Comparison of ENCODE assay signal across 1 cellular context in the genomic region with DNA sequence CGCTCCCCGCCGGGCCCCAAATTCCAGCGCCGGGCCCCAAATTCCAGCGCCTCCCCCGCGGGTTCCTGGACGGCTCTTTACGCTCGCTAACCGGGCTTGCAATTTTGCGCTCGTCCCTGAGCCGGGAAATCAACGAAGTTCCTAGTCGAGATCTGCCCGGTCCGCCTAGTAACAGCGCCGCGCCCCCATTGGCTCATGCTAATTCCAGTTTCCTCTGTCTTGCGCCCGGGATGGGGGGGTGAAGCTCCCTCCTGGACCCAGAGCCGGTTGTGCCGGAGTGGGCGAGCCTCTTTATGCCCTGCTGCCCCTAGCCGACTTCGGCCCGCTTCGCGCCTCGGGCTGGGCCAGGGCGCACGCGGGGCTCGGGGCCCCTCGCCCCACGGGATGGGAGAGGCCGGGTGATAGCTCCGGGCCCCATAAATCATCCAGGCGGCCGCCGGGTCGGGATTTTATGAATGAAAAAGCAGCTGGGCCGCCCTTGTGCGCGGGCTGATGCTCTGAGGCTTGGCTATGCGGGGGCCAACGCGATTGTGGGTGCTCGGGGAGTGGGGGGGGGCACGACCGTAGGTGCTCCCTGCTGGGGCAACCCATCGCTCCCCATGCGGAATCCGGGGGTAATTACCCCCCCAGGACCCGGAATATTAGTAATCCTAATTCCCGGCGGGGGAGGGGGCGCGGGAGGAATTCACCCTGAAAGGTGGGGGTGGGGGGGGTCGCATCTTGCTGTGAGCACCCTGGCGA.
TF ChIP-seq lines count a peak whose summit lies in the region.

No MANE protein-coding gene starts in this region.

TF ChIP-seq in HepG2, 621 proteins besides CTCF, POLR2A, EP300 and RAD21 (continued from another document and continues in another):
- TF ChIP-seq, protein P1, sequence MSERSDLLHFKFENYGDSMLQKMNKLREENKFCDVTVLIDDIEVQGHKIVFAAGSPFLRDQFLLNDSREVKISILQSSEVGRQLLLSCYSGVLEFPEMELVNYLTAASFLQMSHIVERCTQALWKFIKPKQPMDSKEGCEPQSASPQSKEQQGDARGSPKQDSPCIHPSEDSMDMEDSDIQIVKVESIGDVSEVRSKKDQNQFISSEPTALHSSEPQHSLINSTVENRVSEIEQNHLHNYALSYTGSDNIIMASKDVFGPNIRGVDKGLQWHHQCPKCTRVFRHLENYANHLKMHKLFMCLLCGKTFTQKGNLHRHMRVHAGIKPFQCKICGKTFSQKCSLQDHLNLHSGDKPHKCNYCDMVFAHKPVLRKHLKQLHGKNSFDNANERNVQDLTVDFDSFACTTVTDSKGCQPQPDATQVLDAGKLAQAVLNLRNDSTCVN (CRISPR knock-in tag; IDR thresholded peaks at IDR 0.05; ENCODE audit: borderline replicate concordance): peak; percentile 34; the same call in 1 of the 2 replicates
- TF ChIP-seq SP5 (CRISPR knock-in tag; IDR thresholded peaks at IDR 0.05; ENCODE audit: borderline replicate concordance, low read depth) (no peak), GFI1 (CRISPR knock-in tag; IDR thresholded peaks at IDR 0.05; ENCODE audit: borderline replicate concordance) (peak; percentile 64; the same call in 1 of the 2 replicates), GZF1 (CRISPR knock-in tag; IDR thresholded peaks at IDR 0.05) (no peak), EHMT2 (IDR thresholded peaks at IDR 0.05; ENCODE audit: borderline replicate concordance, low read depth, low read length) (no peak), SOX6 (IDR thresholded peaks at IDR 0.05) (no peak), SOX6 (CRISPR knock-in tag; IDR thresholded peaks at IDR 0.05) (peak; percentile 58; the same call in 1 of the 2 replicates), IRX3 (CRISPR knock-in tag; IDR thresholded peaks at IDR 0.05; ENCODE audit: borderline replicate concordance, low read depth) (no peak), ELF1 (CRISPR knock-in tag; IDR thresholded peaks at IDR 0.05) (peak; percentile 39; the same call in 1 of the 2 replicates), MTF1 (CRISPR knock-in tag; IDR thresholded peaks at IDR 0.05) (no peak), SCMH1 (CRISPR knock-in tag; IDR thresholded peaks at IDR 0.05; ENCODE audit: borderline replicate concordance) (no peak), KLF12 (CRISPR knock-in tag; IDR thresholded peaks at IDR 0.05; ENCODE audit: borderline replicate concordance) (peak; percentile 52; the same call in 1 of the 2 replicates), PRPF4 (IDR thresholded peaks at IDR 0.05; ENCODE audit: low read depth, low read length, poor library complexity, severe bottlenecking) (no peak), RFXANK (CRISPR knock-in tag; IDR thresholded peaks at IDR 0.05) (peak; percentile 97), ZNF772 (CRISPR knock-in tag; IDR thresholded peaks at IDR 0.05) (no peak), ZNF619 (CRISPR knock-in tag; IDR thresholded peaks at IDR 0.05) (no peak), ZNF530 (CRISPR knock-in tag; IDR thresholded peaks at IDR 0.05; ENCODE audit: low read depth) (no peak), ZNF781 (CRISPR knock-in tag; IDR thresholded peaks at IDR 0.05; ENCODE audit: borderline replicate concordance, not compliant biosample characterization) (no peak), CAMTA2 (CRISPR knock-in tag; IDR thresholded peaks at IDR 0.05; ENCODE audit: borderline replicate concordance) (no peak), ZNF678 (CRISPR knock-in tag; IDR thresholded peaks at IDR 0.05) (no peak), MEIS2 (CRISPR knock-in tag; IDR thresholded peaks at IDR 0.05) (0 out of 2 replicates have a peak, but pooled peaks have one; percentile 27), CHD4 (IDR thresholded peaks at IDR 0.05; ENCODE audit: borderline replicate concordance, low read length) (no peak)
- TF ChIP-seq, protein P2, sequence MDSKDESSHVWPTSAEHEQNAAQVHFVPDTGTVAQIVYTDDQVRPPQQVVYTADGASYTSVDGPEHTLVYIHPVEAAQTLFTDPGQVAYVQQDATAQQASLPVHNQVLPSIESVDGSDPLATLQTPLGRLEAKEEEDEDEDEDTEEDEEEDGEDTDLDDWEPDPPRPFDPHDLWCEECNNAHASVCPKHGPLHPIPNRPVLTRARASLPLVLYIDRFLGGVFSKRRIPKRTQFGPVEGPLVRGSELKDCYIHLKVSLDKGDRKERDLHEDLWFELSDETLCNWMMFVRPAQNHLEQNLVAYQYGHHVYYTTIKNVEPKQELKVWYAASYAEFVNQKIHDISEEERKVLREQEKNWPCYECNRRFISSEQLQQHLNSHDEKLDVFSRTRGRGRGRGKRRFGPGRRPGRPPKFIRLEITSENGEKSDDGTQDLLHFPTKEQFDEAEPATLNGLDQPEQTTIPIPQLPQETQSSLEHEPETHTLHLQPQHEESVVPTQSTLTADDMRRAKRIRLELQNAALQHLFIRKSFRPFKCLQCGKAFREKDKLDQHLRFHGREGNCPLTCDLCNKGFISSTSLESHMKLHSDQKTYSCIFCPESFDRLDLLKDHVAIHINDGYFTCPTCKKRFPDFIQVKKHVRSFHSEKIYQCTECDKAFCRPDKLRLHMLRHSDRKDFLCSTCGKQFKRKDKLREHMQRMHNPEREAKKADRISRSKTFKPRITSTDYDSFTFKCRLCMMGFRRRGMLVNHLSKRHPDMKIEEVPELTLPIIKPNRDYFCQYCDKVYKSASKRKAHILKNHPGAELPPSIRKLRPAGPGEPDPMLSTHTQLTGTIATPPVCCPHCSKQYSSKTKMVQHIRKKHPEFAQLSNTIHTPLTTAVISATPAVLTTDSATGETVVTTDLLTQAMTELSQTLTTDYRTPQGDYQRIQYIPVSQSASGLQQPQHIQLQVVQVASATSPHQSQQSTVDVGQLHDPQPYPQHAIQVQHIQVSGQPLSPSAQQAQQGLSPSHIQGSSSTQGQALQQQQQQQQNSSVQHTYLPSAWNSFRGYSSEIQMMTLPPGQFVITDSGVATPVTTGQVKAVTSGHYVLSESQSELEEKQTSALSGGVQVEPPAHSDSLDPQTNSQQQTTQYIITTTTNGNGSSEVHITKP (CRISPR knock-in tag; IDR thresholded peaks at IDR 0.05; ENCODE audit: low read depth): 0 out of 2 replicates have a peak, but pooled peaks have one; percentile 37
- TF ChIP-seq, protein P3, sequence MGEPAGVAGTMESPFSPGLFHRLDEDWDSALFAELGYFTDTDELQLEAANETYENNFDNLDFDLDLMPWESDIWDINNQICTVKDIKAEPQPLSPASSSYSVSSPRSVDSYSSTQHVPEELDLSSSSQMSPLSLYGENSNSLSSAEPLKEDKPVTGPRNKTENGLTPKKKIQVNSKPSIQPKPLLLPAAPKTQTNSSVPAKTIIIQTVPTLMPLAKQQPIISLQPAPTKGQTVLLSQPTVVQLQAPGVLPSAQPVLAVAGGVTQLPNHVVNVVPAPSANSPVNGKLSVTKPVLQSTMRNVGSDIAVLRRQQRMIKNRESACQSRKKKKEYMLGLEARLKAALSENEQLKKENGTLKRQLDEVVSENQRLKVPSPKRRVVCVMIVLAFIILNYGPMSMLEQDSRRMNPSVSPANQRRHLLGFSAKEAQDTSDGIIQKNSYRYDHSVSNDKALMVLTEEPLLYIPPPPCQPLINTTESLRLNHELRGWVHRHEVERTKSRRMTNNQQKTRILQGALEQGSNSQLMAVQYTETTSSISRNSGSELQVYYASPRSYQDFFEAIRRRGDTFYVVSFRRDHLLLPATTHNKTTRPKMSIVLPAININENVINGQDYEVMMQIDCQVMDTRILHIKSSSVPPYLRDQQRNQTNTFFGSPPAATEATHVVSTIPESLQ (CRISPR knock-in tag; conservative IDR thresholded peaks at IDR 0.05): no peak
- TF ChIP-seq, protein P4, sequence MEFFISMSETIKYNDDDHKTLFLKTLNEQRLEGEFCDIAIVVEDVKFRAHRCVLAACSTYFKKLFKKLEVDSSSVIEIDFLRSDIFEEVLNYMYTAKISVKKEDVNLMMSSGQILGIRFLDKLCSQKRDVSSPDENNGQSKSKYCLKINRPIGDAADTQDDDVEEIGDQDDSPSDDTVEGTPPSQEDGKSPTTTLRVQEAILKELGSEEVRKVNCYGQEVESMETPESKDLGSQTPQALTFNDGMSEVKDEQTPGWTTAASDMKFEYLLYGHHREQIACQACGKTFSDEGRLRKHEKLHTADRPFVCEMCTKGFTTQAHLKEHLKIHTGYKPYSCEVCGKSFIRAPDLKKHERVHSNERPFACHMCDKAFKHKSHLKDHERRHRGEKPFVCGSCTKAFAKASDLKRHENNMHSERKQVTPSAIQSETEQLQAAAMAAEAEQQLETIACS (CRISPR knock-in tag; IDR thresholded peaks at IDR 0.05): no peak
- TF ChIP-seq, protein P5, sequence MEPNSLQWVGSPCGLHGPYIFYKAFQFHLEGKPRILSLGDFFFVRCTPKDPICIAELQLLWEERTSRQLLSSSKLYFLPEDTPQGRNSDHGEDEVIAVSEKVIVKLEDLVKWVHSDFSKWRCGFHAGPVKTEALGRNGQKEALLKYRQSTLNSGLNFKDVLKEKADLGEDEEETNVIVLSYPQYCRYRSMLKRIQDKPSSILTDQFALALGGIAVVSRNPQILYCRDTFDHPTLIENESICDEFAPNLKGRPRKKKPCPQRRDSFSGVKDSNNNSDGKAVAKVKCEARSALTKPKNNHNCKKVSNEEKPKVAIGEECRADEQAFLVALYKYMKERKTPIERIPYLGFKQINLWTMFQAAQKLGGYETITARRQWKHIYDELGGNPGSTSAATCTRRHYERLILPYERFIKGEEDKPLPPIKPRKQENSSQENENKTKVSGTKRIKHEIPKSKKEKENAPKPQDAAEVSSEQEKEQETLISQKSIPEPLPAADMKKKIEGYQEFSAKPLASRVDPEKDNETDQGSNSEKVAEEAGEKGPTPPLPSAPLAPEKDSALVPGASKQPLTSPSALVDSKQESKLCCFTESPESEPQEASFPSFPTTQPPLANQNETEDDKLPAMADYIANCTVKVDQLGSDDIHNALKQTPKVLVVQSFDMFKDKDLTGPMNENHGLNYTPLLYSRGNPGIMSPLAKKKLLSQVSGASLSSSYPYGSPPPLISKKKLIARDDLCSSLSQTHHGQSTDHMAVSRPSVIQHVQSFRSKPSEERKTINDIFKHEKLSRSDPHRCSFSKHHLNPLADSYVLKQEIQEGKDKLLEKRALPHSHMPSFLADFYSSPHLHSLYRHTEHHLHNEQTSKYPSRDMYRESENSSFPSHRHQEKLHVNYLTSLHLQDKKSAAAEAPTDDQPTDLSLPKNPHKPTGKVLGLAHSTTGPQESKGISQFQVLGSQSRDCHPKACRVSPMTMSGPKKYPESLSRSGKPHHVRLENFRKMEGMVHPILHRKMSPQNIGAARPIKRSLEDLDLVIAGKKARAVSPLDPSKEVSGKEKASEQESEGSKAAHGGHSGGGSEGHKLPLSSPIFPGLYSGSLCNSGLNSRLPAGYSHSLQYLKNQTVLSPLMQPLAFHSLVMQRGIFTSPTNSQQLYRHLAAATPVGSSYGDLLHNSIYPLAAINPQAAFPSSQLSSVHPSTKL (CRISPR knock-in tag; IDR thresholded peaks at IDR 0.05): peak; percentile 52; the same call in 1 of the 2 replicates
- TF ChIP-seq, protein P6, sequence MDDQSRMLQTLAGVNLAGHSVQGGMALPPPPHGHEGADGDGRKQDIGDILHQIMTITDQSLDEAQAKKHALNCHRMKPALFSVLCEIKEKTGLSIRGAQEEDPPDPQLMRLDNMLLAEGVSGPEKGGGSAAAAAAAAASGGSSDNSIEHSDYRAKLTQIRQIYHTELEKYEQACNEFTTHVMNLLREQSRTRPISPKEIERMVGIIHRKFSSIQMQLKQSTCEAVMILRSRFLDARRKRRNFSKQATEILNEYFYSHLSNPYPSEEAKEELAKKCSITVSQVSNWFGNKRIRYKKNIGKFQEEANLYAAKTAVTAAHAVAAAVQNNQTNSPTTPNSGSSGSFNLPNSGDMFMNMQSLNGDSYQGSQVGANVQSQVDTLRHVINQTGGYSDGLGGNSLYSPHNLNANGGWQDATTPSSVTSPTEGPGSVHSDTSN (CRISPR knock-in tag; IDR thresholded peaks at IDR 0.05; ENCODE audit: borderline replicate concordance): no peak
- TF ChIP-seq, protein P7, sequence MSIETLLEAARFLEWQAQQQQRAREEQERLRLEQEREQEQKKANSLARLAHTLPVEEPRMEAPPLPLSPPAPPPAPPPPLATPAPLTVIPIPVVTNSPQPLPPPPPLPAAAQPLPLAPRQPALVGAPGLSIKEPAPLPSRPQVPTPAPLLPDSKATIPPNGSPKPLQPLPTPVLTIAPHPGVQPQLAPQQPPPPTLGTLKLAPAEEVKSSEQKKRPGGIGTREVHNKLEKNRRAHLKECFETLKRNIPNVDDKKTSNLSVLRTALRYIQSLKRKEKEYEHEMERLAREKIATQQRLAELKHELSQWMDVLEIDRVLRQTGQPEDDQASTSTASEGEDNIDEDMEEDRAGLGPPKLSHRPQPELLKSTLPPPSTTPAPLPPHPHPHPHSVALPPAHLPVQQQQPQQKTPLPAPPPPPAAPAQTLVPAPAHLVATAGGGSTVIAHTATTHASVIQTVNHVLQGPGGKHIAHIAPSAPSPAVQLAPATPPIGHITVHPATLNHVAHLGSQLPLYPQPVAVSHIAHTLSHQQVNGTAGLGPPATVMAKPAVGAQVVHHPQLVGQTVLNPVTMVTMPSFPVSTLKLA (IDR thresholded peaks at IDR 0.05): no peak
- TF ChIP-seq, protein P8, sequence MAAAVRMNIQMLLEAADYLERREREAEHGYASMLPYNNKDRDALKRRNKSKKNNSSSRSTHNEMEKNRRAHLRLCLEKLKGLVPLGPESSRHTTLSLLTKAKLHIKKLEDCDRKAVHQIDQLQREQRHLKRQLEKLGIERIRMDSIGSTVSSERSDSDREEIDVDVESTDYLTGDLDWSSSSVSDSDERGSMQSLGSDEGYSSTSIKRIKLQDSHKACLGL (CRISPR knock-in tag; IDR thresholded peaks at IDR 0.05): no peak
- TF ChIP-seq, protein P9, sequence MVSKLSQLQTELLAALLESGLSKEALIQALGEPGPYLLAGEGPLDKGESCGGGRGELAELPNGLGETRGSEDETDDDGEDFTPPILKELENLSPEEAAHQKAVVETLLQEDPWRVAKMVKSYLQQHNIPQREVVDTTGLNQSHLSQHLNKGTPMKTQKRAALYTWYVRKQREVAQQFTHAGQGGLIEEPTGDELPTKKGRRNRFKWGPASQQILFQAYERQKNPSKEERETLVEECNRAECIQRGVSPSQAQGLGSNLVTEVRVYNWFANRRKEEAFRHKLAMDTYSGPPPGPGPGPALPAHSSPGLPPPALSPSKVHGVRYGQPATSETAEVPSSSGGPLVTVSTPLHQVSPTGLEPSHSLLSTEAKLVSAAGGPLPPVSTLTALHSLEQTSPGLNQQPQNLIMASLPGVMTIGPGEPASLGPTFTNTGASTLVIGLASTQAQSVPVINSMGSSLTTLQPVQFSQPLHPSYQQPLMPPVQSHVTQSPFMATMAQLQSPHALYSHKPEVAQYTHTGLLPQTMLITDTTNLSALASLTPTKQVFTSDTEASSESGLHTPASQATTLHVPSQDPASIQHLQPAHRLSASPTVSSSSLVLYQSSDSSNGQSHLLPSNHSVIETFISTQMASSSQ (IDR thresholded peaks at IDR 0.05; ENCODE audit: low read depth): no peak
- TF ChIP-seq, protein P9 (CRISPR knock-in tag; IDR thresholded peaks at IDR 0.05; ENCODE audit: borderline replicate concordance): 0 out of 2 replicates have a peak, but pooled peaks have one; percentile 40
